In genomic region chr6:89410231-89411018, GRCh38 we compare ENCODE assay signal across 9 cellular contexts. TPM values are rescaled to one million over a fixed set of nuclear protein-coding genes. Genes with fewer than 3 reads are reported as not detected.
DNase-seq lines count a peak whose midpoint lies in the region; ATAC-seq and TF ChIP-seq lines count a peak whose summit lies in the region.
"Had no signal": no experiment of that assay in that cellular context is flagged by ENCODE, and none has a peak within 500 bp of the region (broad histone marks: within the 10 kb centered on the region; RNA-seq: fewer than 3 reads in every experiment).

No MANE protein-coding gene starts in this region.

- peaks cover 15% of the 10 kb centered on the region for H3K79me2 ChIP-seq in OCI-LY7 (ENCODE audit: insufficient read depth, low read depth, low read length)
- no peaks in the 10 kb centered on the region for H3K79me2 ChIP-seq in smooth muscle cell (ENCODE audit: low read depth)

- no peaks in the 10 kb centered on the region for H3K9me2 ChIP-seq in OCI-LY7 (ENCODE audit: insufficient read depth, low read length)

- no peak overlapping the region for H3K9ac ChIP-seq in smooth muscle cell (ENCODE audit: low read depth)

- TF ChIP-seq CTCF in OCI-LY7 (conservative IDR thresholded peaks at IDR 0.05; ENCODE audit: low read length) (no peak), smooth muscle cell (IDR thresholded peaks at IDR 0.05; ENCODE audit: borderline replicate concordance, insufficient read depth, poor library complexity, severe bottlenecking) (no peak)

- no peaks in the 10 kb centered on the region for H4K20me1 ChIP-seq in OCI-LY7 (ENCODE audit: insufficient read depth, low read length)
- H4K20me1 ChIP-seq in smooth muscle cell (ENCODE audit: low read depth): no peaks in the 10 kb centered on the region

- ATAC-seq in GM21723 (IDR thresholded peaks at IDR 0.05; ENCODE audit: unreplicated experiment) (peak; percentile 24), HG03196 (IDR thresholded peaks at IDR 0.05; ENCODE audit: unreplicated experiment) (no peak)

- H3K4me1 ChIP-seq in OCI-LY7 (ENCODE audit: insufficient read depth, low read length, poor library complexity, severe bottlenecking) (peaks cover 42% of the 10 kb centered on the region), smooth muscle cell (ENCODE audit: low read depth) (peaks cover 23% of the 10 kb centered on the region)

- no peaks in the 10 kb centered on the region for H3F3A ChIP-seq in smooth muscle cell (ENCODE audit: low read depth)

- peak overlapping the region; percentile 84 for H3K4me3 ChIP-seq in OCI-LY7 (ENCODE audit: low read depth, low read length, poor library complexity, severe bottlenecking)
- peak overlapping the region; percentile 79 for H3K4me3 ChIP-seq in smooth muscle cell

- no peaks in the 10 kb centered on the region for H3K9me3 ChIP-seq in OCI-LY7 (ENCODE audit: low read length)
- H3K9me3 ChIP-seq in smooth muscle cell (replicated peaks; ENCODE audit: low read depth): no peaks in the 10 kb centered on the region

- CTCF ChIA-PET in OCI-LY7 (lab: Charles Lee; ENCODE audit: unreplicated experiment): interaction anchor here (2.3 kb wide), 1 partner anchor 37 kb away, joined by 8 read pairs; no protein-coding TSS in a partner anchor

- H3K27me3 ChIP-seq in smooth muscle cell (ENCODE audit: low read depth): peaks cover 88% of the 10 kb centered on the region

- TSS peak; percentile 54 for BruUV-seq in OCI-LY7 (replicated peaks; lab: Mats Ljungman, UMichigan)

- DNase-seq in OCI-LY7 (ENCODE audit: low spot score) (peak; percentile 44), fibroblast of peridontal ligament (ENCODE audit: extremely low read depth) (peak; percentile 11), smooth muscle cell (lab: John Stamatoyannopoulos, UW; ENCODE audit: unreplicated experiment) (no peak), SHP77 treated with DMSO at 0.1 percent for 48 hours (lab: John Stamatoyannopoulos, UW) (no peak), NCI-H446 (lab: John Stamatoyannopoulos, UW) (no peak), DMS53 (lab: John Stamatoyannopoulos, UW) (no peak)
- DNase-seq: IMR-90 had no signal

- H3K27ac ChIP-seq in OCI-LY7 (ENCODE audit: low read depth, low read length, poor library complexity, severe bottlenecking): peak overlapping the region; percentile 12
- no peak overlapping the region for H3K27ac ChIP-seq in smooth muscle cell (ENCODE audit: low read depth)

- no peaks in the 10 kb centered on the region for H3K36me3 ChIP-seq in OCI-LY7 (ENCODE audit: insufficient read depth, low read length)
- H3K36me3 ChIP-seq in smooth muscle cell (ENCODE audit: low read depth): no peaks in the 10 kb centered on the region

- H2AFZ ChIP-seq in OCI-LY7 (ENCODE audit: low read length) (peak overlapping the region; percentile 95; the same call in 1 of the 2 replicates), smooth muscle cell (ENCODE audit: low read depth) (peak overlapping the region; percentile 84)

- H3K4me2 ChIP-seq in OCI-LY7 (ENCODE audit: low read length): peak overlapping the region; percentile 76
- H3K4me2 ChIP-seq in smooth muscle cell: peak overlapping the region; percentile 99

- 20% methylated on average over 12 of the region's 12 CpGs for WGBS in smooth muscle cell (ENCODE audit: low lambda C conversion rate)

- intact Hi-C loops in OCI-LY7 (cut with micrococcal nuclease; ENCODE audit: unreplicated experiment): loop anchor here (1.0 to 5.0 kb wide), 2 partner anchors 35 to 263 kb away; partner anchors contain the start of gene PM20D2

- POLR2A ChIA-PET in OCI-LY7 (lab: Charles Lee): interaction anchor here (1.2 to 2.3 kb wide), 4 partner anchors 9 to 39 kb away, joined by 3 to 15 read pairs (median 5); no protein-coding TSS in a partner anchor

RNA-seq across cellular contexts. Expression of gene RRAGD, which starts 1.6 kb away (rescaled TPM):
- total RNA-seq in OCI-LY7 (2014; rRNA removed; shearing (Covaris generic)): 6.2 and 6.5 TPM in 2 replicates
- total RNA-seq in OCI-LY7 (2022) (12.9 and 17.6 TPM in 2 replicates), smooth muscle cell (2.7 and 3.5 TPM in 2 replicates)
- polyA plus RNA-seq in smooth muscle cell: 1.2 and 1.9 TPM in 2 replicates
- total RNA-seq: IMR-90 had no signal
- polyA plus RNA-seq: IMR-90 had no signal

RNA-seq across cellular contexts. Expression of gene ANKRD6, which starts 22.5 kb away (rescaled TPM):
- total RNA-seq in OCI-LY7 (2014; rRNA removed; shearing (Covaris generic)): 2.2 and 2.4 TPM in 2 replicates
- total RNA-seq in OCI-LY7 (2022) (4.8 and 7.0 TPM in 2 replicates), smooth muscle cell (10.7 and 24.2 TPM in 2 replicates)
- 5.2 and 9.0 TPM in 2 replicates for polyA plus RNA-seq in smooth muscle cell

RNA-seq across cellular contexts. Expression of gene UBE2J1, which starts 57.9 kb away (rescaled TPM):
- 117 and 123 TPM in 2 replicates for total RNA-seq in OCI-LY7 (2014; rRNA removed; shearing (Covaris generic))
- total RNA-seq in OCI-LY7 (2022) (243 and 265 TPM in 2 replicates), smooth muscle cell (130 and 131 TPM in 2 replicates)
- polyA plus RNA-seq in smooth muscle cell: 65.7 and 85.5 TPM in 2 replicates

Comparison
In these comparisons a context has a peak if more than half of its experiments do, and no peak if none do; other contexts are left out.
1. DNase-seq: peak in OCI-LY7 (single experiment) and fibroblast of peridontal ligament (single experiment); none in smooth muscle cell (single experiment), SHP77 treated with DMSO at 0.1 percent for 48 hours (single experiment), NCI-H446 (0 of 2) and DMS53 (single experiment).